ENCODE assay signal across 10 cellular contexts in the genomic region with DNA sequence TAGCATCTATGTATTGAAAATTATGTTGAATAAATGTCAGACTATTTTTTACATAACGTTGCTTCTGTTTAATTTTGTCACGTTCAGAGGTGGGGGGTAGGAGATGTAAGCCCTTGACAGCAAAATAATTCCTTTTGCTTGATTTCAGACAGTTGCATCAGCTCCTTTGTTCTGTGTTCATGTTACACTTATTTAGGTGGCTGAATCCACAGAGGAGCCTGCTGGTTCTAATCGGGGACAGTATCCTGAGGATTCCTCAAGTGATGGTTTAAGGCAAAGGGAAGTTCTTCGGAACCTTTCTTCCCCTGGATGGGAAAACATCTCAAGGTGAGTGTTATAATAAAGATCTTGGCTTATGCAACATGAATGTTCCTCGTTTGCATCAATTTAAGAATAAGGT. TPM values are rescaled to one million over a fixed set of nuclear protein-coding genes. Genes with fewer than 3 reads are reported as not detected.
DNase-seq lines count a peak whose midpoint lies in the region; ATAC-seq and TF ChIP-seq lines count a peak whose summit lies in the region.
"Had no signal": no experiment of that assay in that cellular context is flagged by ENCODE, and none has a peak within 500 bp of the region (broad histone marks: within the 10 kb centered on the region; RNA-seq: fewer than 3 reads in every experiment).

No MANE protein-coding gene starts in this region.

- intact Hi-C loops in CD4-positive, alpha-beta memory T cell (cut with micrococcal nuclease) = loop anchor here (10.0 kb wide), 1 partner anchor 212 kb away; no protein-coding TSS in a partner anchor
- intact Hi-C loops in activated CD8-positive, alpha-beta T cell treated with anti-CD3 and anti-CD28 coated beads for 36 hours (cut with micrococcal nuclease) = loop anchor here (5.0 kb wide), 1 partner anchor 69 kb away; the partner anchor contains the start of gene SLC12A3
- intact Hi-C loops in stomach (cut with DNase I; ENCODE audit: low total_unique reads) = no loop called here

- no peaks in the 10 kb centered on the region for H3K9me3 Mint-ChIP-seq in CD4-positive, alpha-beta memory T cell
- H3K9me3 Mint-ChIP-seq in GM23338 = no peaks in the 10 kb centered on the region
- H3K9me3 Mint-ChIP-seq in activated CD8-positive, alpha-beta T cell treated with anti-CD3 and anti-CD28 coated beads for 36 hours = no peaks in the 10 kb centered on the region

- peaks cover 55% of the 10 kb centered on the region for H3K36me3 ChIP-seq in CD4-positive, alpha-beta memory T cell (ENCODE audit: insufficient read depth, low read length)
- H3K36me3 ChIP-seq in GM23338 (ENCODE audit: insufficient read depth) = peaks cover 58% of the 10 kb centered on the region
- H3K36me3 ChIP-seq in mesendoderm (ENCODE audit: control insufficient read depth, insufficient read depth, low read length) = peaks cover 20% of the 10 kb centered on the region
- H3K36me3 ChIP-seq in stomach = peaks cover 63 to 69% (median 68%) of the 10 kb centered on the region in 4 donors

- H3F3A ChIP-seq in GM23338 (replicated peaks; ENCODE audit: low read depth) = no peaks in the 10 kb centered on the region

- H3K9ac ChIP-seq in mesendoderm (ENCODE audit: low read length) = no peak overlapping the region

- WGBS in mesendoderm (ENCODE audit: extremely low coverage, insufficient coverage, low lambda C conversion rate) = no CpG with 5 or more reads among the region's 5 CpGs
- WGBS in stomach, 5 donors = 23 to 55% (median 44%) methylated on average over 5 of the region's 5 CpGs

- H3K4me3 Mint-ChIP-seq in CD4-positive, alpha-beta memory T cell = peak overlapping the region in 1 of 8 donors; percentile 51
- H3K4me3 Mint-ChIP-seq in GM23338 = no peak overlapping the region
- peak overlapping the region; percentile 98 for H3K4me3 Mint-ChIP-seq in activated CD8-positive, alpha-beta T cell treated with anti-CD3 and anti-CD28 coated beads for 36 hours

- peaks cover 17% of the 10 kb centered on the region; the same call in 1 of the 2 replicates for H4K20me1 ChIP-seq in GM23338 (replicated peaks; ENCODE audit: insufficient read depth)

- H3K27me3 Mint-ChIP-seq in CD4-positive, alpha-beta memory T cell = no peaks in the 10 kb centered on the region
- H3K27me3 Mint-ChIP-seq in GM23338 (ENCODE audit: insufficient read depth, low read depth, poor library complexity) = peaks cover 3% of the 10 kb centered on the region
- no peaks in the 10 kb centered on the region for H3K27me3 Mint-ChIP-seq in activated CD8-positive, alpha-beta T cell treated with anti-CD3 and anti-CD28 coated beads for 36 hours

- H3K4me2 ChIP-seq in GM23338 = no peak overlapping the region
- no peak overlapping the region for H3K4me2 ChIP-seq in mesendoderm (ENCODE audit: low read length)

- H3K27ac ChIP-seq in CD4-positive, alpha-beta memory T cell (ENCODE audit: low read depth, low read length) = no peak overlapping the region
- H3K27ac ChIP-seq in GM23338 (ENCODE audit: low read depth) (no peak overlapping the region), mesendoderm (ENCODE audit: low read depth, low read length) (no peak overlapping the region), stomach (no peak overlapping the region)
- H3K27ac ChIP-seq: psoas muscle had no signal

- H3K36me3 Mint-ChIP-seq in CD4-positive, alpha-beta memory T cell = peaks cover 44 to 89% of the 10 kb centered on the region in 2 donors
- H3K36me3 Mint-ChIP-seq in GM23338 (ENCODE audit: low read depth) = peaks cover 74% of the 10 kb centered on the region
- peaks cover 86% of the 10 kb centered on the region for H3K36me3 Mint-ChIP-seq in activated CD8-positive, alpha-beta T cell treated with anti-CD3 and anti-CD28 coated beads for 36 hours (ENCODE audit: low read depth)

- no peak overlapping the region for H2BK120ac ChIP-seq in mesendoderm (ENCODE audit: low read depth, low read length)

- H2AK5ac ChIP-seq in mesendoderm (ENCODE audit: low read length) = no peak overlapping the region

- H2BK15ac ChIP-seq in mesendoderm (replicated peaks; ENCODE audit: low read depth) = no peak overlapping the region

- no peak overlapping the region for H3K23ac ChIP-seq in mesendoderm (ENCODE audit: low read length)

- POLR2A ChIA-PET in CD4-positive, alpha-beta memory T cell (lab: Charles Lee; ENCODE audit: partially characterized antibody) = interaction anchor here (0.8 to 1.6 kb wide), 3 partner anchors 9 to 104 kb away, joined by 3 to 4 read pairs (median 3); no protein-coding TSS in a partner anchor
- POLR2A ChIA-PET in activated CD8-positive, alpha-beta T cell treated with anti-CD3 and anti-CD28 coated beads for 36 hours (lab: Charles Lee) = interaction anchor here (0.6 to 7.8 kb wide), 8 partner anchors 8 to 105 kb away, joined by 3 to 145 read pairs (median 5); no protein-coding TSS in a partner anchor

- H4K8ac ChIP-seq in mesendoderm (ENCODE audit: low read depth, low read length) = no peak overlapping the region

- no peaks in the 10 kb centered on the region for H3K9me3 ChIP-seq in CD4-positive, alpha-beta memory T cell (ENCODE audit: control insufficient read depth in 1 of 2, low read length in 2 of 2)
- H3K9me3 ChIP-seq in stomach = no peaks in the 10 kb centered on the region
- H3K9me3 ChIP-seq: psoas muscle had no signal

- no peak for TF ChIP-seq EP300 in stomach (IDR thresholded peaks at IDR 0.05)

- TF ChIP-seq CTCF in GM23338 (conservative IDR thresholded peaks at IDR 0.05; ENCODE audit: low read depth in 2 of 2) = no peak
- no peak for TF ChIP-seq CTCF in activated CD8-positive, alpha-beta T cell treated with anti-CD3 and anti-CD28 coated beads for 36 hours (IDR thresholded peaks at IDR 0.05)
- no peak for TF ChIP-seq CTCF in stomach (IDR thresholded peaks at IDR 0.05)

- ATAC-seq in GM23338 = no peak
- ATAC-seq in activated CD8-positive, alpha-beta T cell treated with anti-CD3 and anti-CD28 coated beads for 36 hours = no peak
- ATAC-seq: psoas muscle had no signal

- no peak overlapping the region for H3K18ac ChIP-seq in mesendoderm (ENCODE audit: low read length)

- no peaks in the 10 kb centered on the region for H3K9me2 ChIP-seq in GM23338 (ENCODE audit: insufficient read depth)

- peak overlapping the region in 4 of 7 donors; percentile 10 to 96 (median 26) for H3K27ac Mint-ChIP-seq in CD4-positive, alpha-beta memory T cell
- H3K27ac Mint-ChIP-seq in GM23338 = peak overlapping the region; percentile 54; the same call in 1 of the 2 replicates
- peak overlapping the region; percentile 87 for H3K27ac Mint-ChIP-seq in activated CD8-positive, alpha-beta T cell treated with anti-CD3 and anti-CD28 coated beads for 36 hours

- H3K79me2 ChIP-seq in GM23338 (replicated peaks; ENCODE audit: insufficient read depth) (peaks cover 47% of the 10 kb centered on the region), mesendoderm (ENCODE audit: control insufficient read depth, insufficient read depth, low read length) (peaks cover 30% of the 10 kb centered on the region)

- no peak for DNase-seq in CD4-positive, alpha-beta memory T cell
- DNase-seq in GM23338 (ENCODE audit: low spot score) (no peak), mesendoderm (peak; percentile 64), stomach (no peak), occipital lobe (lab: John Stamatoyannopoulos, UW) (no peak), cerebellum (ENCODE audit: low spot score) (no peak)
- no peak for DNase-seq in activated CD8-positive, alpha-beta T cell treated with anti-CD3 and anti-CD28 coated beads for 36 hours
- DNase-seq: activated CD4-positive, CD25-positive, alpha-beta regulatory T cell treated with anti-CD3 and anti-CD28 coated beads, Interleukin-2, amount 50 U/mL, for 72 hours; psoas muscle had no signal

- H3K4ac ChIP-seq in mesendoderm (ENCODE audit: low read depth, low read length) = no peak overlapping the region

- peaks cover 18% of the 10 kb centered on the region for H3K79me1 ChIP-seq in mesendoderm (ENCODE audit: low read length)

- H2BK5ac ChIP-seq in mesendoderm (ENCODE audit: low read length) = no peak overlapping the region

- CTCF ChIA-PET in CD4-positive, alpha-beta memory T cell (lab: Charles Lee; ENCODE audit: partially characterized antibody) = interaction anchor here (1.2 to 1.4 kb wide), 3 partner anchors 21 to 105 kb away, joined by 3 to 4 read pairs (median 3); no protein-coding TSS in a partner anchor
- CTCF ChIA-PET in activated CD8-positive, alpha-beta T cell treated with anti-CD3 and anti-CD28 coated beads for 36 hours (lab: Charles Lee) = interaction anchor here (0.9 to 4.8 kb wide), 4 partner anchors 8 to 69 kb away, joined by 3 to 19 read pairs (median 6); no protein-coding TSS in a partner anchor

- TF ChIP-seq POLR2A in stomach (IDR thresholded peaks at IDR 0.05) = no peak

- peaks cover 48 to 78% (median 59%) of the 10 kb centered on the region in 4 donors for H3K4me1 Mint-ChIP-seq in CD4-positive, alpha-beta memory T cell
- peaks cover 9% of the 10 kb centered on the region; the same call in 2 of the 3 replicates for H3K4me1 Mint-ChIP-seq in GM23338
- peaks cover 63% of the 10 kb centered on the region for H3K4me1 Mint-ChIP-seq in activated CD8-positive, alpha-beta T cell treated with anti-CD3 and anti-CD28 coated beads for 36 hours (ENCODE audit: low read depth)

- no peak overlapping the region for H3K4me3 ChIP-seq in CD4-positive, alpha-beta memory T cell (ENCODE audit: low read length in 2 of 2)
- H3K4me3 ChIP-seq in GM23338 = no peak overlapping the region
- H3K4me3 ChIP-seq in mesendoderm (ENCODE audit: low read length) = no peak overlapping the region
- H3K4me3 ChIP-seq in stomach = peak overlapping the region in 2 of 4 donors; percentile 81 to 98
- H3K4me3 ChIP-seq: psoas muscle had no signal

- H3K56ac ChIP-seq in mesendoderm (ENCODE audit: low read length) = no peak overlapping the region

- no peak overlapping the region for H2AFZ ChIP-seq in GM23338

- no peak overlapping the region for H4K5ac ChIP-seq in mesendoderm (ENCODE audit: low read length)

- H3K4me1 ChIP-seq in CD4-positive, alpha-beta memory T cell (ENCODE audit: insufficient read depth, low read length) = peaks cover 70% of the 10 kb centered on the region
- peaks cover 4% of the 10 kb centered on the region; the same call in 1 of the 2 replicates for H3K4me1 ChIP-seq in GM23338 (ENCODE audit: insufficient read depth)
- peaks cover under 1% of the 10 kb centered on the region for H3K4me1 ChIP-seq in mesendoderm (ENCODE audit: control insufficient read depth, low read depth, low read length)
- peaks cover 54 to 85% (median 69%) of the 10 kb centered on the region in 4 donors for H3K4me1 ChIP-seq in stomach

- no peaks in the 10 kb centered on the region for H3K27me3 ChIP-seq in CD4-positive, alpha-beta memory T cell (ENCODE audit: insufficient read depth, low read length)
- no peaks in the 10 kb centered on the region for H3K27me3 ChIP-seq in GM23338 (ENCODE audit: insufficient read depth)
- H3K27me3 ChIP-seq in mesendoderm (ENCODE audit: insufficient read depth, low read length, poor library complexity) = no peaks in the 10 kb centered on the region
- H3K27me3 ChIP-seq in stomach = no peaks in the 10 kb centered on the region

RNA-seq across cellular contexts. Expression of gene HERPUD1, which starts 4.5 kb away (rescaled TPM):
- 100 to 1,000 TPM; 130 to 136 TPM for total RNA-seq in CD4-positive, alpha-beta memory T cell
- 100 to 1,000 TPM; 110 to 201 TPM for polyA plus RNA-seq in CD4-positive, alpha-beta memory T cell
- total RNA-seq in GM23338 (2014; rRNA removed; shearing (Covaris generic)) = 42.7 and 44.1 TPM in 2 replicates
- polyA plus RNA-seq in GM23338 (2016; fragmentation: Nextera tagmentation; extraction: Ambion mirVana) = 33.6 and 41.1 TPM in 2 replicates
- total RNA-seq in activated CD8-positive, alpha-beta T cell treated with anti-CD3 and anti-CD28 coated beads for 36 hours = 100 to 1,000 TPM; 142 to 150 TPM
- polyA plus RNA-seq in mesendoderm (2013, experiment 1 of 2) = 23.1 TPM
- polyA plus RNA-seq in mesendoderm (2013, experiment 2 of 2) = 23.7 TPM
- 100 to 1,000 TPM in 3 of 5 donors, 10 to 100 TPM in 1, 1 to 10 TPM in 1; 2.6 to 329 (median 190) TPM for total RNA-seq in stomach
- polyA plus RNA-seq in stomach = 10 to 100 TPM; 40.4 to 63.7 (median 57.9) TPM
- 49.8 TPM for total RNA-seq in occipital lobe
- total RNA-seq in cerebellum = 53.8 TPM

RNA-seq across cellular contexts. Expression of gene CETP, which starts 25.3 kb away (rescaled TPM):
- not detected for total RNA-seq in CD4-positive, alpha-beta memory T cell
- under 1 TPM in 1 of 2 donors, not detected in 1; 0.14 TPM for polyA plus RNA-seq in CD4-positive, alpha-beta memory T cell
- total RNA-seq in GM23338 (2014; rRNA removed; shearing (Covaris generic)) = not detected in 2 replicates
- 0.12 TPM in 1 of 2 replicates, not detected in the other for polyA plus RNA-seq in GM23338 (2016; fragmentation: Nextera tagmentation; extraction: Ambion mirVana)
- not detected for total RNA-seq in activated CD8-positive, alpha-beta T cell treated with anti-CD3 and anti-CD28 coated beads for 36 hours
- not detected for polyA plus RNA-seq in mesendoderm (2013, experiment 1 of 2)
- polyA plus RNA-seq in mesendoderm (2013, experiment 2 of 2) = not detected
- total RNA-seq in stomach = 1 to 10 TPM in 1 of 5 donors, not detected in 4; 2.9 TPM
- under 1 TPM; 0.18 to 0.46 (median 0.19) TPM for polyA plus RNA-seq in stomach
- 0.62 TPM for total RNA-seq in occipital lobe
- 1.2 TPM for total RNA-seq in cerebellum
- polyA plus RNA-seq: keratinocyte had no signal

RNA-seq across cellular contexts. Expression of gene NLRC5, which starts 52.9 kb away (rescaled TPM):
- total RNA-seq in CD4-positive, alpha-beta memory T cell = 100 to 1,000 TPM; 416 to 457 TPM
- 100 to 1,000 TPM in 1 of 2 donors, 10 to 100 TPM in 1; 41.6 to 151 TPM for polyA plus RNA-seq in CD4-positive, alpha-beta memory T cell
- total RNA-seq in GM23338 (2014; rRNA removed; shearing (Covaris generic)) = 3.9 and 8.1 TPM in 2 replicates
- polyA plus RNA-seq in GM23338 (2016; fragmentation: Nextera tagmentation; extraction: Ambion mirVana) (1.4 and 2.3 TPM in 2 replicates), stomach (10 to 100 TPM; 11.7 to 24.5 (median 14.2) TPM)
- total RNA-seq in activated CD8-positive, alpha-beta T cell treated with anti-CD3 and anti-CD28 coated beads for 36 hours = 100 to 1,000 TPM; 135 to 153 TPM
- 0.41 TPM for polyA plus RNA-seq in mesendoderm (2013, experiment 1 of 2)
- 0.52 TPM for polyA plus RNA-seq in mesendoderm (2013, experiment 2 of 2)
- total RNA-seq in stomach (100 to 1,000 TPM in 1 of 5 donors, 10 to 100 TPM in 4; 12.5 to 265 (median 40.2) TPM), occipital lobe (2.0 TPM), cerebellum (4.0 TPM)

Comparison
In these comparisons a context has a peak if more than half of its experiments do, and no peak if none do; other contexts are left out.
1. H3K27ac Mint-ChIP-seq: peak in every context shown above with its lines; median percentile 87 in activated CD8-positive, alpha-beta T cell treated with anti-CD3 and anti-CD28 coated beads for 36 hours; 54 in GM23338; 26 in CD4-positive, alpha-beta memory T cell.